In the genomic region with DNA sequence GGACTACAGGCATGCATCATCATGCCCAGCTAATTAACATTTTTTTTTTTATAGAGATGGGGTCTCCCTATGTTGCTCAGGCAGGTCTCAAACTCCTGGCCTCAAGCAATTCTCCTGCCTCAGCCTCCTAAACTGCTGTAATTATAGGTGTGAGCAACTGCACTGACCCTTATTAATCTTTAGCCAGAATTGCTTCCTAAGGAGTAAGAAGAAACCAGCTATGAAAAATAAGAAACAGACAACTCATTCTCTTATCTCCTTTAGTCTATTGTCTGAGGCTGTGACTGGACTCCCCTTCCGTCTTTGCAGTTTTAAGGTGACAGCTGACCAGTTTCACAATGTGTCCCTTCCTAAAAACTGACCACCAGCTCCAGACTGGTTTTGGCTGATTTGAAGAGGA, we compare ENCODE assay signal across 21 cellular contexts.
A peak's percentile ranks its signal among the peaks of the same experiment; 100 is the strongest.
DNase-seq lines count a peak whose midpoint lies in the region; ATAC-seq, FAIRE-seq and TF ChIP-seq lines count a peak whose summit lies in the region.
"Had no signal": no experiment of that assay in that cellular context is flagged by ENCODE, and none has a peak within 500 bp of the region (broad histone marks: within the 10 kb centered on the region; RNA-seq: fewer than 3 reads in every experiment).

No MANE protein-coding gene starts in this region.

- H3K27me3 Mint-ChIP-seq in nephron progenitor cell (ENCODE audit: low read depth, poor library complexity) = peaks cover 2% of the 10 kb centered on the region

- H3K27ac ChIP-seq in HEK293 (ENCODE audit: extremely low read depth, low read depth, low read length) = no peak overlapping the region

- FAIRE-seq in urothelium cell line (lab: Jason Lieb, UNC) = peak; percentile 23
- FAIRE-seq: A204.1, GM12891, H54 had no signal

- peak; percentile 28 for DNase-seq in fibroblast of pulmonary artery (ENCODE audit: low read depth)
- peak; percentile 55 for DNase-seq in kidney tubule cell (ENCODE audit: low spot score)
- DNase-seq in urothelium cell line (ENCODE audit: low spot score) = no peak
- no peak for DNase-seq in DMS53 treated with DMSO at 0.1 percent for 48 hours (lab: John Stamatoyannopoulos, UW; ENCODE audit: unreplicated experiment)
- DNase-seq in nephron progenitor cell = no peak
- DNase-seq: ACHN; BE2C; C1 segment of cervical spinal cord; Caco-2; CD4-positive, CD25-positive, alpha-beta regulatory T cell; CD8-positive, alpha-beta memory T cell; DND-41; EL had no signal

- H3K4me1 ChIP-seq in HEK293 (ENCODE audit: control insufficient read depth, insufficient read depth, low read length) = no peaks in the 10 kb centered on the region
- H3K4me1 ChIP-seq: BE2C, Caco-2 had no signal

- no peaks in the 10 kb centered on the region for H3K9me3 ChIP-seq in HEK293 (ENCODE audit: control insufficient read depth, insufficient read depth, low read depth, low read length)
- H3K9me3 ChIP-seq: BE2C, Caco-2 had no signal

- TF ChIP-seq CTCF in HEK293 (tag by site-specific recombination; IDR thresholded peaks at IDR 0.05) = no peak
- TF ChIP-seq CTCF in fibroblast of pulmonary artery (IDR thresholded peaks at IDR 0.05; ENCODE audit: low read length, missing control alignments) = no peak
- TF ChIP-seq CTCF in nephron progenitor cell (IDR thresholded peaks at IDR 0.05) = no peak

- H3K36me3 ChIP-seq in HEK293 (ENCODE audit: control insufficient read depth in 2 of 2, insufficient read depth in 1 of 2, low read length in 2 of 2) = no peaks in the 10 kb centered on the region
- H3K36me3 ChIP-seq: BE2C had no signal

- no peak overlapping the region for H3K4me3 ChIP-seq in HEK293 (ENCODE audit: low read depth, low read length)
- H3K4me3 ChIP-seq in fibroblast of pulmonary artery (replicated peaks; ENCODE audit: low read depth, low read length) = no peak overlapping the region
- H3K4me3 ChIP-seq: GM23338 had no signal

- no peak overlapping the region for H3K27ac Mint-ChIP-seq in nephron progenitor cell
- H3K27ac Mint-ChIP-seq: CD4-positive, CD25-positive, alpha-beta regulatory T cell; CD8-positive, alpha-beta memory T cell; GM23338 had no signal

- POLR2A ChIA-PET in HEK293 (lab: Yijun Ruan, JAX) = interaction anchor here (0.6 kb wide), 1 partner anchor 273 kb away, joined by 4 read pairs; no protein-coding TSS in a partner anchor

- CTCF ChIA-PET in HEK293 (lab: Yijun Ruan, JAX) = interaction anchor here (0.6 to 1.5 kb wide), 4 partner anchors 17 to 702 kb away, joined by 3 to 7 read pairs (median 4); no protein-coding TSS in a partner anchor

- no peaks in the 10 kb centered on the region for H3K9me3 Mint-ChIP-seq in nephron progenitor cell
- H3K9me3 Mint-ChIP-seq: CD8-positive, alpha-beta memory T cell; GM23338 had no signal

- no peaks in the 10 kb centered on the region for H3K36me3 Mint-ChIP-seq in nephron progenitor cell (ENCODE audit: low read depth)
- H3K36me3 Mint-ChIP-seq: CD4-positive, CD25-positive, alpha-beta regulatory T cell; CD8-positive, alpha-beta memory T cell had no signal

- ATAC-seq in GM18519 (IDR thresholded peaks at IDR 0.05; ENCODE audit: low FRiP score, unreplicated experiment) (no peak), GM21360 (IDR thresholded peaks at IDR 0.05; ENCODE audit: unreplicated experiment) (no peak)
- ATAC-seq: GM23338, HCT116 had no signal

- no peak overlapping the region for H3K4me3 Mint-ChIP-seq in nephron progenitor cell
- H3K4me3 Mint-ChIP-seq: CD4-positive, CD25-positive, alpha-beta regulatory T cell; CD8-positive, alpha-beta memory T cell; GM23338 had no signal

- no peaks in the 10 kb centered on the region for H3K4me1 Mint-ChIP-seq in nephron progenitor cell
- H3K4me1 Mint-ChIP-seq: CD8-positive, alpha-beta memory T cell had no signal

TF ChIP-seq in HEK293, 187 proteins besides CTCF, POLR2A, EP300 and RAD21:
- peak; percentile 37; the same call in 1 of the 2 replicates for TF ChIP-seq SP7 (tag by site-specific recombination; IDR thresholded peaks at IDR 0.05)
- TF ChIP-seq, protein P1, sequence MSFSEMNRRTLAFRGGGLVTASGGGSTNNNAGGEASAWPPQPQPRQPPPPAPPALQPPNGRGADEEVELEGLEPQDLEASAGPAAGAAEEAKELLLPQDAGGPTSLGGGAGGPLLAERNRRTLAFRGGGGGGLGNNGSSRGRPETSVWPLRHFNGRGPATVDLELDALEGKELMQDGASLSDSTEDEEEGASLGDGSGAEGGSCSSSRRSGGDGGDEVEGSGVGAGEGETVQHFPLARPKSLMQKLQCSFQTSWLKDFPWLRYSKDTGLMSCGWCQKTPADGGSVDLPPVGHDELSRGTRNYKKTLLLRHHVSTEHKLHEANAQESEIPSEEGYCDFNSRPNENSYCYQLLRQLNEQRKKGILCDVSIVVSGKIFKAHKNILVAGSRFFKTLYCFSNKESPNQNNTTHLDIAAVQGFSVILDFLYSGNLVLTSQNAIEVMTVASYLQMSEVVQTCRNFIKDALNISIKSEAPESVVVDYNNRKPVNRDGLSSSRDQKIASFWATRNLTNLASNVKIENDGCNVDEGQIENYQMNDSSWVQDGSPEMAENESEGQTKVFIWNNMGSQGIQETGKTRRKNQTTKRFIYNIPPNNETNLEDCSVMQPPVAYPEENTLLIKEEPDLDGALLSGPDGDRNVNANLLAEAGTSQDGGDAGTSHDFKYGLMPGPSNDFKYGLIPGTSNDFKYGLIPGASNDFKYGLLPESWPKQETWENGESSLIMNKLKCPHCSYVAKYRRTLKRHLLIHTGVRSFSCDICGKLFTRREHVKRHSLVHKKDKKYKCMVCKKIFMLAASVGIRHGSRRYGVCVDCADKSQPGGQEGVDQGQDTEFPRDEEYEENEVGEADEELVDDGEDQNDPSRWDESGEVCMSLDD (tag by site-specific recombination; IDR thresholded peaks at IDR 0.05) = no peak

Comparison
In these comparisons a context has a peak if more than half of its experiments do, and no peak if none do; other contexts are left out.
1. DNase-seq: peak in fibroblast of pulmonary artery (single experiment) and kidney tubule cell (single experiment); none in urothelium cell line (single experiment), DMS53 treated with DMSO at 0.1 percent for 48 hours (single experiment) and nephron progenitor cell (single experiment).